In genomic region chr10:1525354-1526162, GRCh38 we compare ENCODE assay signal across 24 cellular contexts.
"Had no signal": no experiment of that assay in that cellular context is flagged by ENCODE, and none has a peak within 500 bp of the region (broad histone marks: within the 10 kb centered on the region; RNA-seq: fewer than 3 reads in every experiment).

No MANE protein-coding gene starts in this region.

- H3K4me3 Mint-ChIP-seq: activated B cell treated with CpG ODN at 0.5 μM for 24 hours; activated CD8-positive, alpha-beta T cell treated with anti-CD3 and anti-CD28 coated beads for 36 hours; activated naive CD8-positive, alpha-beta T cell treated with anti-CD3 and anti-CD28 coated beads for 36 hours; activated T-cell treated with anti-CD3 and anti-CD28 coated beads, Interleukin-2, amount 50 U/mL, for 72 hours; brain; nephron; T-helper 2 cell treated with Interferon-gamma antibody and Interleukin-4, amounts not matched to agents 5 μg/mL and 100 μg/mL, for 36 hours had no signal

- ATAC-seq: activated CD8-positive, alpha-beta T cell treated with anti-CD3 and anti-CD28 coated beads for 36 hours; activated T-cell treated with anti-CD3 and anti-CD28 coated beads, Interleukin-2, amount 50 U/mL, for 72 hours; left lung; lower lobe of right lung; mucosa of descending colon; pancreas; psoas muscle had no signal

- H3K4me3 ChIP-seq: adrenal gland, ascending aorta, left lung, lower lobe of right lung, mucosa of descending colon, pancreas, psoas muscle, tibial nerve had no signal

- H3K9me3 Mint-ChIP-seq: activated B cell treated with CpG ODN at 0.5 μM for 24 hours; activated CD8-positive, alpha-beta T cell treated with anti-CD3 and anti-CD28 coated beads for 36 hours; activated T-cell treated with anti-CD3 and anti-CD28 coated beads, Interleukin-2, amount 50 U/mL, for 72 hours; nephron; T-helper 2 cell treated with Interferon-gamma antibody and Interleukin-4, amounts not matched to agents 5 μg/mL and 100 μg/mL, for 36 hours had no signal

- FAIRE-seq: pancreas, urothelium cell line had no signal

- H3K27ac Mint-ChIP-seq: activated B cell treated with CpG ODN at 0.5 μM for 24 hours; activated CD8-positive, alpha-beta T cell treated with anti-CD3 and anti-CD28 coated beads for 36 hours; activated naive CD8-positive, alpha-beta T cell treated with anti-CD3 and anti-CD28 coated beads for 36 hours; activated T-cell treated with anti-CD3 and anti-CD28 coated beads, Interleukin-2, amount 50 U/mL, for 72 hours; nephron; T-helper 2 cell treated with Interferon-gamma antibody and Interleukin-4, amounts not matched to agents 5 μg/mL and 100 μg/mL, for 36 hours had no signal

- H3K4me1 ChIP-seq: adrenal gland, ascending aorta, left lung, lower lobe of right lung, pancreas, psoas muscle, tibial nerve had no signal

- H3K27ac ChIP-seq: adrenal gland, ascending aorta, esophagus muscularis mucosa, left lung, lower lobe of right lung, pancreas, psoas muscle, tibial nerve had no signal

- H3K4me1 Mint-ChIP-seq: activated naive CD8-positive, alpha-beta T cell treated with anti-CD3 and anti-CD28 coated beads for 36 hours; nephron had no signal

- H3K9me3 ChIP-seq: adrenal gland, ascending aorta, esophagus muscularis mucosa, left lung, lower lobe of right lung, mucosa of descending colon, pancreas, psoas muscle, tibial nerve had no signal

- H3K36me3 ChIP-seq: adrenal gland, ascending aorta, esophagus muscularis mucosa, left lung, lower lobe of right lung, pancreas, tibial nerve had no signal

- H3K27me3 ChIP-seq: adrenal gland, ascending aorta, pancreas, tibial nerve had no signal

- H3K36me3 Mint-ChIP-seq: activated naive CD8-positive, alpha-beta T cell treated with anti-CD3 and anti-CD28 coated beads for 36 hours; brain had no signal

- DNase-seq: activated B cell treated with CpG ODN at 0.5 μM for 24 hours; activated CD4-positive, alpha-beta T cell treated with anti-CD3 and anti-CD28 coated beads, Interleukin-2, amount 50 U/mL, for 1 hour; activated CD8-positive, alpha-beta T cell treated with anti-CD3 and anti-CD28 coated beads for 36 hours; activated naive CD4-positive, alpha-beta T cell treated with Interleukin-2 at 50 U/mL for 16 hours; activated naive CD8-positive, alpha-beta T cell treated with anti-CD3 and anti-CD28 coated beads for 36 hours; activated T-cell treated with anti-CD3 and anti-CD28 coated beads, Interleukin-2, amount 50 U/mL, for 72 hours; adrenal gland; caudate nucleus; foreskin melanocyte; left lung; lower lobe of right lung; mucosa of descending colon; pancreas; stimulated activated CD4-positive, alpha-beta T cell treated with anti-CD3 and anti-CD28 coated beads, Interleukin-2, amount 100 ng/mL, for 48 hours; stimulated activated naive CD4-positive, alpha-beta T cell treated with Interleukin-2 at 50 U/mL for 16 hours; T-helper 1 cell had no signal
